In the genomic region with DNA sequence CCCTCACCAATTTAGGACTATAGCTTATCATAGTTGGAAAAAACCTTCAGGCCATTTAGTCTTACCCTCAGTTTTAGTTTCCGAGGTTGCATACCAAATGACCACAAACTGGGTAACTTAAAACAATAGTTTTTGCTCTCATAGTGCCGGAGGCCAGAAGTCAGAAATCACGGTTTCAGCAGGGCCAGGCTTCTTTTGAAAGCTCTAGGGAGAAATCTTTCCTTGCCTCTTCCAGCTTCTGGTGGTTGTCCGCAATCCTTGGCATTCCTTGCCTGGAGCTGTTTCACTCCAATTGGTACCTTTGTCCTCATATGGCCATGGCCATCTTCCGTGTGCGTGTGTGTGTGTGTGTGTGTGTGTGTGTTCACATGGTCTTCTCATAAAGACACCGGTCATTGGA, we compare ENCODE assay signal across 17 cellular contexts.
"Had no signal": no experiment of that assay in that cellular context is flagged by ENCODE, and none has a peak within 500 bp of the region (broad histone marks: within the 10 kb centered on the region; RNA-seq: fewer than 3 reads in every experiment).

No MANE protein-coding gene starts in this region.

- ATAC-seq: activated CD4-positive, alpha-beta T cell treated with anti-CD3 and anti-CD28 coated beads for 36 hours; body of pancreas; heart right ventricle; naive thymus-derived CD8-positive, alpha-beta T cell; right lobe of liver had no signal

- H3K36me3 Mint-ChIP-seq: activated CD4-positive, alpha-beta memory T cell treated with anti-CD3 and anti-CD28 coated beads for 36 hours; activated naive CD8-positive, alpha-beta T cell treated with anti-CD3 and anti-CD28 coated beads for 36 hours; immature natural killer cell had no signal

- H3K36me3 ChIP-seq: heart right ventricle, right lobe of liver had no signal

- H3K9ac ChIP-seq: parathyroid adenoma had no signal

- H3K4me1 ChIP-seq: parathyroid adenoma had no signal

- H3K27ac Mint-ChIP-seq: activated CD4-positive, alpha-beta memory T cell treated with anti-CD3 and anti-CD28 coated beads for 36 hours; activated CD4-positive, alpha-beta T cell treated with anti-CD3 and anti-CD28 coated beads for 36 hours; activated naive CD8-positive, alpha-beta T cell treated with anti-CD3 and anti-CD28 coated beads for 36 hours; activated T-helper 1 cell treated with anti-CD3 and anti-CD28 coated beads, Interleukin-12 subunit alpha, Interleukin-12 subunit beta, Interleukin-2, Interleukin-4 antibody, amounts not matched to agents 30 ng/mL and 10 ng/mL and 1 ng/mL, durations not matched to agents 14 hours and 24 hours and 36 hours; immature natural killer cell; WTC11 had no signal

- DNase-seq: activated CD4-positive, alpha-beta memory T cell treated with anti-CD3 and anti-CD28 coated beads for 36 hours; activated CD4-positive, alpha-beta T cell treated with anti-CD3 and anti-CD28 coated beads for 36 hours; activated naive CD4-positive, alpha-beta T cell; activated naive CD8-positive, alpha-beta T cell treated with anti-CD3 and anti-CD28 coated beads for 36 hours; activated T-cell treated with anti-CD3 and anti-CD28 coated beads for 4 hours; amygdala; body of pancreas; heart right ventricle; immature natural killer cell; mesendoderm; naive thymus-derived CD8-positive, alpha-beta T cell; right lobe of liver; stimulated activated CD8-positive, alpha-beta memory T cell treated with anti-CD3 and anti-CD28 coated beads, Interleukin-4, amount 100 ng/mL, for 48 hours; stimulated activated naive CD4-positive, alpha-beta T cell had no signal

- H3K27me3 ChIP-seq: body of pancreas, right lobe of liver had no signal

- H3K9me3 Mint-ChIP-seq: activated CD4-positive, alpha-beta memory T cell treated with anti-CD3 and anti-CD28 coated beads for 36 hours; activated naive CD8-positive, alpha-beta T cell treated with anti-CD3 and anti-CD28 coated beads for 36 hours; activated T-helper 1 cell treated with anti-CD3 and anti-CD28 coated beads, Interleukin-12 subunit alpha, Interleukin-12 subunit beta, Interleukin-2, Interleukin-4 antibody, amounts not matched to agents 30 ng/mL and 10 ng/mL and 1 ng/mL, durations not matched to agents 14 hours and 24 hours and 36 hours had no signal

- H3K9me3 ChIP-seq: body of pancreas, right lobe of liver had no signal

- H3K4me3 Mint-ChIP-seq: activated CD4-positive, alpha-beta memory T cell treated with anti-CD3 and anti-CD28 coated beads for 36 hours; activated CD4-positive, alpha-beta T cell treated with anti-CD3 and anti-CD28 coated beads for 36 hours; activated naive CD8-positive, alpha-beta T cell treated with anti-CD3 and anti-CD28 coated beads for 36 hours; activated T-helper 1 cell treated with anti-CD3 and anti-CD28 coated beads, Interleukin-12 subunit alpha, Interleukin-12 subunit beta, Interleukin-2, Interleukin-4 antibody, amounts not matched to agents 30 ng/mL and 10 ng/mL and 1 ng/mL, durations not matched to agents 14 hours and 24 hours and 36 hours; immature natural killer cell; naive thymus-derived CD8-positive, alpha-beta T cell; WTC11 had no signal

- H3K4me1 Mint-ChIP-seq: activated CD4-positive, alpha-beta T cell treated with anti-CD3 and anti-CD28 coated beads for 36 hours; activated naive CD8-positive, alpha-beta T cell treated with anti-CD3 and anti-CD28 coated beads for 36 hours; immature natural killer cell; naive thymus-derived CD8-positive, alpha-beta T cell had no signal

- H3K4me3 ChIP-seq: body of pancreas, heart right ventricle, right lobe of liver had no signal
